Comparison of ENCODE assay signal across 1 cellular context in genomic region chr5:1161108-1161831, GRCh38.
TF ChIP-seq lines count a peak whose summit lies in the region.

No MANE protein-coding gene starts in this region.

TF ChIP-seq in HepG2, 621 proteins besides CTCF, POLR2A, EP300 and RAD21 (continued from another document and continues in another):
- no peak for TF ChIP-seq ZBTB44 (CRISPR knock-in tag; IDR thresholded peaks at IDR 0.05)
- TF ChIP-seq CBX1 (IDR thresholded peaks at IDR 0.05; ENCODE audit: low read depth): peak; percentile 32
- no peak for TF ChIP-seq HNRNPK (IDR thresholded peaks at IDR 0.05; ENCODE audit: low read depth, low read length, poor library complexity, severe bottlenecking)
- no peak for TF ChIP-seq TRIM22 (IDR thresholded peaks at IDR 0.05)
- TF ChIP-seq ARID5B (CRISPR knock-in tag; IDR thresholded peaks at IDR 0.05): peak; percentile 74; the same call in 1 of the 2 replicates
- TF ChIP-seq KDM3A (CRISPR knock-in tag; IDR thresholded peaks at IDR 0.05; ENCODE audit: low read depth): 0 out of 2 replicates have a peak, but pooled peaks have one; percentile 28
- TF ChIP-seq PTBP1 (IDR thresholded peaks at IDR 0.05; ENCODE audit: low read depth, low read length, poor library complexity, severe bottlenecking): peak; percentile 46
- no peak for TF ChIP-seq ZBTB14 (CRISPR knock-in tag; IDR thresholded peaks at IDR 0.05)
- TF ChIP-seq ZNF382 (CRISPR knock-in tag; IDR thresholded peaks at IDR 0.05; ENCODE audit: borderline replicate concordance): no peak
- TF ChIP-seq GABPB1 (CRISPR knock-in tag; IDR thresholded peaks at IDR 0.05): peak; percentile 22; the same call in 1 of the 2 replicates
- peak; percentile 44; the same call in 1 of the 2 replicates for TF ChIP-seq ZBTB33 (CRISPR knock-in tag; IDR thresholded peaks at IDR 0.05)
- TF ChIP-seq NRL (CRISPR knock-in tag; IDR thresholded peaks at IDR 0.05; ENCODE audit: borderline replicate concordance): 0 out of 2 replicates have a peak, but pooled peaks have one; percentile 12
- TF ChIP-seq SAP130 (CRISPR knock-in tag; IDR thresholded peaks at IDR 0.05; ENCODE audit: low read depth): peak; percentile 62
- TF ChIP-seq SOX5 (CRISPR knock-in tag; IDR thresholded peaks at IDR 0.05; ENCODE audit: borderline replicate concordance): peak; percentile 96
- TF ChIP-seq ZNF598 (CRISPR knock-in tag; IDR thresholded peaks at IDR 0.05; ENCODE audit: borderline replicate concordance): peak; percentile 1; the same call in 1 of the 2 replicates
- TF ChIP-seq NFAT5 (CRISPR knock-in tag; IDR thresholded peaks at IDR 0.05): no peak
- TF ChIP-seq BCL6 (CRISPR knock-in tag; IDR thresholded peaks at IDR 0.05): peak; percentile 74
- TF ChIP-seq HMGXB4 (CRISPR knock-in tag; IDR thresholded peaks at IDR 0.05; ENCODE audit: borderline replicate concordance in 1 of 2, low read depth in 1 of 2): no peak
- TF ChIP-seq RXRB (CRISPR knock-in tag; IDR thresholded peaks at IDR 0.05; ENCODE audit: borderline replicate concordance): peak; percentile 34; the same call in 1 of the 2 replicates
- no peak for TF ChIP-seq PRDM15 (CRISPR knock-in tag; IDR thresholded peaks at IDR 0.05)
- 0 out of 2 replicates have a peak, but pooled peaks have one; percentile 21 for TF ChIP-seq YEATS4 (CRISPR knock-in tag; IDR thresholded peaks at IDR 0.05; ENCODE audit: borderline replicate concordance)
- TF ChIP-seq PRPF4 (IDR thresholded peaks at IDR 0.05; ENCODE audit: low read depth, low read length, poor library complexity, severe bottlenecking): no peak
- TF ChIP-seq MZF1 (CRISPR knock-in tag; IDR thresholded peaks at IDR 0.05; ENCODE audit: borderline replicate concordance): no peak
- TF ChIP-seq ZNF747 (CRISPR knock-in tag; IDR thresholded peaks at IDR 0.05; ENCODE audit: borderline replicate concordance): no peak; the same call in 1 of the 2 replicates
- 0 out of 2 replicates have a peak, but pooled peaks have one; percentile 41 for TF ChIP-seq NFE2 (CRISPR knock-in tag; IDR thresholded peaks at IDR 0.05)
- TF ChIP-seq MED8 (CRISPR knock-in tag; IDR thresholded peaks at IDR 0.05; ENCODE audit: insufficient replicate concordance): no peak
- no peak for TF ChIP-seq MTERF4 (CRISPR knock-in tag; IDR thresholded peaks at IDR 0.05)
- TF ChIP-seq ZSCAN21 (CRISPR knock-in tag; IDR thresholded peaks at IDR 0.05; ENCODE audit: borderline replicate concordance): no peak
- no peak for TF ChIP-seq ARNTL (CRISPR knock-in tag; IDR thresholded peaks at IDR 0.05)
- no peak for TF ChIP-seq FOXA1 (IDR thresholded peaks at IDR 0.05)
- TF ChIP-seq FOXA1 (CRISPR knock-in tag; IDR thresholded peaks at IDR 0.05): no peak
- no peak for TF ChIP-seq ZNF737 (CRISPR knock-in tag; IDR thresholded peaks at IDR 0.05; ENCODE audit: borderline replicate concordance)
